ENCODE assay signal across 9 cellular contexts in genomic region chr4:40289366-40290188, GRCh38. TPM values are rescaled to one million over a fixed set of nuclear protein-coding genes. Genes with fewer than 3 reads are reported as not detected.
DNase-seq lines count a peak whose midpoint lies in the region; ATAC-seq lines count a peak whose summit lies in the region.
"Had no signal": no experiment of that assay in that cellular context is flagged by ENCODE, and none has a peak within 500 bp of the region (broad histone marks: within the 10 kb centered on the region; RNA-seq: fewer than 3 reads in every experiment).

No MANE protein-coding gene starts in this region.

- CTCF ChIA-PET in activated CD8-positive, alpha-beta memory T cell treated with anti-CD3 and anti-CD28 coated beads, Interleukin-2, amount 10 ng/mL, durations not matched to agents 7 days and 5 days (lab: Charles Lee): interaction anchor here (0.7 to 1.8 kb wide), 10 partner anchors 9 to 36 kb away, joined by 3 to 6 read pairs (median 4); no protein-coding TSS in a partner anchor

- ATAC-seq in activated CD8-positive, alpha-beta memory T cell treated with anti-CD3 and anti-CD28 coated beads, Interleukin-2, amount 10 ng/mL, durations not matched to agents 7 days and 5 days: peak; percentile 49
- no peak for ATAC-seq in HG03469 (IDR thresholded peaks at IDR 0.05; ENCODE audit: unreplicated experiment)
- ATAC-seq: left lung had no signal

- H3K4me1 Mint-ChIP-seq in activated CD8-positive, alpha-beta memory T cell treated with anti-CD3 and anti-CD28 coated beads, Interleukin-2, amount 10 ng/mL, durations not matched to agents 7 days and 5 days: peaks cover 36% of the 10 kb centered on the region
- H3K4me1 Mint-ChIP-seq in activated naive CD8-positive, alpha-beta T cell (ENCODE audit: low read depth): peaks cover 70% of the 10 kb centered on the region

- no peaks in the 10 kb centered on the region for H3K27me3 Mint-ChIP-seq in activated CD8-positive, alpha-beta memory T cell treated with anti-CD3 and anti-CD28 coated beads, Interleukin-2, amount 10 ng/mL, durations not matched to agents 7 days and 5 days
- no peaks in the 10 kb centered on the region for H3K27me3 Mint-ChIP-seq in activated naive CD8-positive, alpha-beta T cell

- peaks cover 3% of the 10 kb centered on the region for H3K36me3 Mint-ChIP-seq in activated CD8-positive, alpha-beta memory T cell treated with anti-CD3 and anti-CD28 coated beads, Interleukin-2, amount 10 ng/mL, durations not matched to agents 7 days and 5 days
- H3K36me3 Mint-ChIP-seq in activated naive CD8-positive, alpha-beta T cell: peaks cover 7% of the 10 kb centered on the region

- DNase-seq in activated CD8-positive, alpha-beta memory T cell treated with anti-CD3 and anti-CD28 coated beads, Interleukin-2, amount 10 ng/mL, durations not matched to agents 7 days and 5 days: no peak
- no peak for DNase-seq in activated CD8-positive, alpha-beta memory T cell treated with anti-CD3 and anti-CD28 coated beads, Interleukin-2, amount 50 U/mL, for 48 hours
- DNase-seq in MV-4-11 (lab: John Stamatoyannopoulos, UW): peak; percentile 68
- DNase-seq in stimulated activated naive CD4-positive, alpha-beta T cell (lab: John Stamatoyannopoulos, UW): peak in 4 of 6 experiments; percentile 21 to 66 (median 60)
- DNase-seq in NCI-H748 (lab: John Stamatoyannopoulos, UW; ENCODE audit: unreplicated experiment): no peak
- DNase-seq in stimulated activated CD8-positive, alpha-beta memory T cell treated with anti-CD3 and anti-CD28 coated beads, Interleukin-4, amount 100 ng/mL, for 48 hours: no peak
- DNase-seq: left lung had no signal

- peak overlapping the region; percentile 13 for H3K4me3 Mint-ChIP-seq in activated CD8-positive, alpha-beta memory T cell treated with anti-CD3 and anti-CD28 coated beads, Interleukin-2, amount 10 ng/mL, durations not matched to agents 7 days and 5 days
- peak overlapping the region; percentile 52 for H3K4me3 Mint-ChIP-seq in activated naive CD8-positive, alpha-beta T cell

- H3K9me3 Mint-ChIP-seq in activated CD8-positive, alpha-beta memory T cell treated with anti-CD3 and anti-CD28 coated beads, Interleukin-2, amount 10 ng/mL, durations not matched to agents 7 days and 5 days (ENCODE audit: low read depth): no peaks in the 10 kb centered on the region
- peaks cover 1% of the 10 kb centered on the region for H3K9me3 Mint-ChIP-seq in activated naive CD8-positive, alpha-beta T cell (ENCODE audit: low read depth)

- peak overlapping the region; percentile 74 for H3K27ac Mint-ChIP-seq in activated CD8-positive, alpha-beta memory T cell treated with anti-CD3 and anti-CD28 coated beads, Interleukin-2, amount 10 ng/mL, durations not matched to agents 7 days and 5 days
- peak overlapping the region; percentile 87 for H3K27ac Mint-ChIP-seq in activated naive CD8-positive, alpha-beta T cell

RNA-seq across cellular contexts. Expression of gene CHRNA9, which starts 45.6 kb away (rescaled TPM):
- total RNA-seq in activated CD8-positive, alpha-beta memory T cell treated with anti-CD3 and anti-CD28 coated beads, Interleukin-2, amount 10 ng/mL, durations not matched to agents 7 days and 5 days: under 1 TPM in 1 of 2 experiments, not detected in 1; 0.18 TPM
- total RNA-seq: left lung had no signal

Comparison
In these comparisons a context has a peak if more than half of its experiments do, and no peak if none do; other contexts are left out.
1. DNase-seq: peak in MV-4-11 (single experiment) and stimulated activated naive CD4-positive, alpha-beta T cell (4 of 6); none in activated CD8-positive, alpha-beta memory T cell treated with anti-CD3 and anti-CD28 coated beads, Interleukin-2, amount 10 ng/mL, durations not matched to agents 7 days and 5 days (single experiment), activated CD8-positive, alpha-beta memory T cell treated with anti-CD3 and anti-CD28 coated beads, Interleukin-2, amount 50 U/mL, for 48 hours (single experiment), NCI-H748 (single experiment) and stimulated activated CD8-positive, alpha-beta memory T cell treated with anti-CD3 and anti-CD28 coated beads, Interleukin-4, amount 100 ng/mL, for 48 hours (single experiment).